22 cellular contexts compared by ENCODE assay signal in the genomic region with DNA sequence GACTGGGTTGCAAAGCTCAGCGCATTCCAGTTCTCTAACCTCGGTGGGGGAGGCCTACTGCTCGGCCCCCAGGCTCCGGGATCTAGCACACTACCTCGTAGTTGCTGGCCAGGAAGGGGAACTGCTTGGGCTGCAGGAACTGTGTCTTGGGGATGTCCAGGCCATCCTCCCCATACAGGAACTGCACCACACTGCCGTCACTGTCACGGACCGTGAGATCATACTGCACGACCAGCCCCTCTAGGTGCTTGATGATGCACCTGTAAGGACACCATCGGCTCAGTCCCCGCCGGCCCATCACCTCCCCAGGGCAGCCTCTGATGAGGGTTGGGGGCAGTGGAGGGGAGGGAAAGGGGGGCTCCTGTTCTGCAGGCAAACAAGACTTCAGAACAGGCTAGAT.
"Had no signal": no experiment of that assay in that cellular context is flagged by ENCODE, and none has a peak within 500 bp of the region (broad histone marks: within the 10 kb centered on the region; RNA-seq: fewer than 3 reads in every experiment).

No MANE protein-coding gene starts in this region.

- H3K27me3 ChIP-seq: ascending aorta, esophagus muscularis mucosa, heart right ventricle, neutrophil, stomach, testis had no signal

- H3K4me3 Mint-ChIP-seq: activated CD4-positive, alpha-beta T cell treated with anti-CD3 and anti-CD28 coated beads, Interleukin-2, amount 10 ng/mL, durations not matched to agents 24 days and 14 days; activated naive CD4-positive, alpha-beta T cell treated with anti-CD3 and anti-CD28 coated beads, Interleukin-2, amount 10 ng/mL, durations not matched to agents 7 days and 5 days; activated T-helper 17 cell treated with anti-CD3 and anti-CD28 coated beads, Interleukin-2, amount 50 U/mL, for 72 hours; dendritic cell treated with granulocyte-macrophage colony-stimulating factor and Interleukin-4, amounts not matched to agents 40 ng/mL and 50 ng/mL, for 4 days; immature natural killer cell; natural killer cell treated with Interleukin-12 subunit alpha and Interleukin-12 subunit beta and Interleukin-15 and Interleukin-18, amount 100 ng/mL, for 72 hours; T-helper 1 cell treated with Interleukin-12 subunit alpha and Interleukin-12 subunit beta and Interleukin-4 antibody, amounts not matched to agents 30 μg/mL and 1 μg/mL, for 36 hours; type B pancreatic cell had no signal

- H3K27ac Mint-ChIP-seq: activated CD4-positive, alpha-beta T cell treated with anti-CD3 and anti-CD28 coated beads, Interleukin-2, amount 10 ng/mL, durations not matched to agents 24 days and 14 days; activated T-helper 17 cell treated with anti-CD3 and anti-CD28 coated beads, Interleukin-2, amount 50 U/mL, for 72 hours; natural killer cell treated with Interleukin-12 subunit alpha and Interleukin-12 subunit beta and Interleukin-15 and Interleukin-18, amount 100 ng/mL, for 72 hours; T-helper 1 cell treated with Interleukin-12 subunit alpha and Interleukin-12 subunit beta and Interleukin-4 antibody, amounts not matched to agents 30 μg/mL and 1 μg/mL, for 36 hours; type B pancreatic cell had no signal

- H3K9me3 Mint-ChIP-seq: activated CD4-positive, alpha-beta T cell treated with anti-CD3 and anti-CD28 coated beads, Interleukin-2, amount 10 ng/mL, durations not matched to agents 24 days and 14 days; activated naive CD4-positive, alpha-beta T cell treated with anti-CD3 and anti-CD28 coated beads, Interleukin-2, amount 10 ng/mL, durations not matched to agents 7 days and 5 days; activated T-helper 17 cell treated with anti-CD3 and anti-CD28 coated beads, Interleukin-2, amount 50 U/mL, for 72 hours; dendritic cell treated with granulocyte-macrophage colony-stimulating factor and Interleukin-4, amounts not matched to agents 40 ng/mL and 50 ng/mL, for 4 days; immature natural killer cell; natural killer cell treated with Interleukin-12 subunit alpha and Interleukin-12 subunit beta and Interleukin-15 and Interleukin-18, amount 100 ng/mL, for 72 hours; T-helper 1 cell treated with Interleukin-12 subunit alpha and Interleukin-12 subunit beta and Interleukin-4 antibody, amounts not matched to agents 30 μg/mL and 1 μg/mL, for 36 hours; type B pancreatic cell had no signal

- H3K27me3 Mint-ChIP-seq: activated CD4-positive, alpha-beta T cell treated with anti-CD3 and anti-CD28 coated beads, Interleukin-2, amount 10 ng/mL, durations not matched to agents 24 days and 14 days; activated naive CD4-positive, alpha-beta T cell treated with anti-CD3 and anti-CD28 coated beads, Interleukin-2, amount 10 ng/mL, durations not matched to agents 7 days and 5 days; activated T-helper 17 cell treated with anti-CD3 and anti-CD28 coated beads, Interleukin-2, amount 50 U/mL, for 72 hours; dendritic cell treated with granulocyte-macrophage colony-stimulating factor and Interleukin-4, amounts not matched to agents 40 ng/mL and 50 ng/mL, for 4 days; natural killer cell treated with Interleukin-12 subunit alpha and Interleukin-12 subunit beta and Interleukin-15 and Interleukin-18, amount 100 ng/mL, for 72 hours; type B pancreatic cell had no signal

- H3K36me3 ChIP-seq: neutrophil had no signal

- H3K4me1 ChIP-seq: ascending aorta, testis had no signal

- H3K4me3 ChIP-seq: ascending aorta, esophagus muscularis mucosa, heart right ventricle, lower lobe of right lung, stomach, testis had no signal

- H3K9me3 ChIP-seq: ascending aorta, esophagus muscularis mucosa, heart right ventricle, lower lobe of right lung, neutrophil, stomach, testis had no signal

- ATAC-seq: activated T-helper 17 cell treated with anti-CD3 and anti-CD28 coated beads, Interleukin-2, amount 50 U/mL, for 72 hours; lower lobe of right lung; natural killer cell treated with Interleukin-12 subunit alpha and Interleukin-12 subunit beta and Interleukin-15 and Interleukin-18, amount 100 ng/mL, for 72 hours had no signal

- DNase-seq: activated CD4-positive, alpha-beta T cell treated with anti-CD3 and anti-CD28 coated beads, Interleukin-2, amount 10 ng/mL, durations not matched to agents 24 days and 14 days; activated naive CD4-positive, alpha-beta T cell treated with anti-CD3 and anti-CD28 coated beads, Interleukin-2, amount 10 ng/mL, durations not matched to agents 7 days and 5 days; activated T-cell treated with anti-CD3 and anti-CD28 coated beads for 4 hours; cerebellar nuclear complex; effector CD8-positive, alpha-beta T cell; heart right ventricle; immature natural killer cell; lower lobe of right lung; retina; small intestine; stimulated activated CD4-positive, alpha-beta T cell treated with anti-CD3 and anti-CD28 coated beads, Interleukin-15, amount 100 ng/mL, for 24 hours; stimulated activated CD4-positive, alpha-beta T cell treated with anti-CD3 and anti-CD28 coated beads, Interleukin-2, amount 100 ng/mL, for 48 hours; stomach; testis had no signal

- H3K27ac ChIP-seq: ascending aorta, esophagus muscularis mucosa, heart right ventricle, lower lobe of right lung, neutrophil, stomach, testis had no signal
